In the genomic region with DNA sequence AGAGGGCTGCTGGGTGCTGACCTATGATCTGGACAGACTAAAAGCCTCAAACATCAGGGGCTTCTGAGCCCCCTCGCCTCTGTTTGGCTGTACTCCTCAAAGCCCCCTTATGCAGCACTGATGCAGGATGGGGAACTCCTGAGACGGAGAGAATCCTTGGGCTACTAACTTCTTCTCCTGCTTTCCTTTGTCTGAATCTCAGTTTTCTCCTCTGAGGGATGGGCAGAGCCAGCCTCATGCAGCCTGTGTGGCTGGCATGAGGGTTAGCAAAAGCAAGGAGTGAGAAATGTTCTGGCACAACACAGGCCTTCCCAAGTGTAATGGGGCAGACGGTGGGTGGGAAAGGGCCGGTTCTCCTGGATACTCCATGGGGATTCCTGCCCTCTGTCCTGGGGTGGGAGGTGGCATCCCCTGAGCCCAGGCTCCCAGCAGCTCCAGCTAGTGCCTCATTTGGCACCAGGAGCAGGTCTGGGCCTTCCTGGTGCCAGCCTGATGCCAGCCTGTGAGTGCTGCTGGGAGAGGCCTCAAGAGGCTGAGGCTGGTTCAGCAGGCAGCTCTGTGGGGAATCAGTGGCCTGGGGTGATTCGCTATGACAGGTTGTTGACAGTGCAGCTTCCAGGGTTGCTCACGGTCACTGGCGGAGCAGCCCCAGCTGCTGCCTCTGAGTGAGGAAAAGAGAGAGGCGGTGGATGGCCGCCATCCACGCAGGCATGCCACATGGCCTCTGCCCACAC, we compare ENCODE assay signal across 12 cellular contexts. TPM values are rescaled to one million over a fixed set of nuclear protein-coding genes. Genes with fewer than 3 reads are reported as not detected.
DNase-seq lines count a peak whose midpoint lies in the region; ATAC-seq lines count a peak whose summit lies in the region.
"Had no signal": no experiment of that assay in that cellular context is flagged by ENCODE, and none has a peak within 500 bp of the region (broad histone marks: within the 10 kb centered on the region; RNA-seq: fewer than 3 reads in every experiment).

No MANE protein-coding gene starts in this region.

- ATAC-seq in aorta (ENCODE audit: low FRiP score) (peak; percentile 56), GM21825 (IDR thresholded peaks at IDR 0.05; ENCODE audit: unreplicated experiment) (no peak)
- ATAC-seq in natural killer cell treated with Interleukin-12 subunit alpha and Interleukin-12 subunit beta and Interleukin-15 and Interleukin-18, amount 100 ng/mL, for 72 hours: no peak

- peaks cover 11 to 14% of the 10 kb centered on the region in 2 donors for H3K27me3 Mint-ChIP-seq in natural killer cell treated with Interleukin-12 subunit alpha and Interleukin-12 subunit beta and Interleukin-15 and Interleukin-18, amount 100 ng/mL, for 72 hours

- peak; percentile 44 for DNase-seq in activated CD8-positive, alpha-beta memory T cell treated with anti-CD3 and anti-CD28 coated beads, Interleukin-2, amount 50 U/mL, for 48 hours
- no peak for DNase-seq in activated CD8-positive, alpha-beta memory T cell treated with anti-CD3 and anti-CD28 coated beads for 24 hours
- DNase-seq in astrocyte of the hippocampus (ENCODE audit: low read depth, low spot score) (peak; percentile 45), aorta (peak in 1 of 2 donors; percentile 69), NK-92 (lab: John Stamatoyannopoulos, UW; ENCODE audit: unreplicated experiment) (no peak)
- DNase-seq in natural killer cell treated with Interleukin-12 subunit alpha and Interleukin-12 subunit beta and Interleukin-15 and Interleukin-18, amount 100 ng/mL, for 72 hours (ENCODE audit: low spot score): no peak
- DNase-seq: activated B cell treated with CpG ODN at 0.5 μM for 24 hours; CD4-positive, alpha-beta memory T cell had no signal

- H3K4me1 ChIP-seq in aorta (ENCODE audit: control insufficient read depth in 1 of 2, insufficient read depth in 2 of 2, low read length in 2 of 2): no peaks in the 10 kb centered on the region
- H3K4me1 ChIP-seq: prostate gland had no signal

- intact Hi-C loops in aorta (cut with DNase I): loop anchor here (2.0 to 10.0 kb wide), 8 partner anchors 125 to 432 kb away; a partner anchor contains a TSS

- peaks cover 4% of the 10 kb centered on the region for H3K36me3 Mint-ChIP-seq in natural killer cell treated with Interleukin-12 subunit alpha and Interleukin-12 subunit beta and Interleukin-15 and Interleukin-18, amount 100 ng/mL, for 72 hours

- H3K9me3 ChIP-seq in aorta (ENCODE audit: control insufficient read depth, low read length): no peaks in the 10 kb centered on the region
- H3K9me3 ChIP-seq: prostate gland had no signal

- peaks cover 12 to 16% of the 10 kb centered on the region in 2 donors for H3K4me1 Mint-ChIP-seq in natural killer cell treated with Interleukin-12 subunit alpha and Interleukin-12 subunit beta and Interleukin-15 and Interleukin-18, amount 100 ng/mL, for 72 hours (ENCODE audit: low read depth in 2 of 2)

- H3K27ac ChIP-seq in layer of hippocampus (ENCODE audit: low read depth, low read length) (peak overlapping the region; percentile 12), aorta (ENCODE audit: low read depth in 1 of 2, low read length in 2 of 2) (peak overlapping the region; percentile 12 to 23)
- H3K27ac ChIP-seq: prostate gland had no signal

- no peaks in the 10 kb centered on the region for H3K9me3 Mint-ChIP-seq in natural killer cell treated with Interleukin-12 subunit alpha and Interleukin-12 subunit beta and Interleukin-15 and Interleukin-18, amount 100 ng/mL, for 72 hours
- H3K9me3 Mint-ChIP-seq: activated B cell treated with CpG ODN at 0.5 μM for 24 hours; stimulated activated naive CD8-positive, alpha-beta T cell treated with anti-CD3 and anti-CD28 coated beads, Interleukin-15, Interleukin-2, amounts not matched to agents 100 ng/mL and 50 ng/mL, for 24 hours had no signal

- H3K27me3 ChIP-seq in layer of hippocampus (ENCODE audit: control insufficient read depth, insufficient read depth, low read length) (no peaks in the 10 kb centered on the region), aorta (ENCODE audit: control insufficient read depth in 1 of 2, insufficient read depth in 2 of 2, low read length in 1 of 2) (no peaks in the 10 kb centered on the region)

- H3K4me3 Mint-ChIP-seq in natural killer cell treated with Interleukin-12 subunit alpha and Interleukin-12 subunit beta and Interleukin-15 and Interleukin-18, amount 100 ng/mL, for 72 hours: no peak overlapping the region
- H3K4me3 Mint-ChIP-seq: activated B cell treated with CpG ODN at 0.5 μM for 24 hours; stimulated activated naive CD8-positive, alpha-beta T cell treated with anti-CD3 and anti-CD28 coated beads, Interleukin-15, Interleukin-2, amounts not matched to agents 100 ng/mL and 50 ng/mL, for 24 hours had no signal

- H3K27ac Mint-ChIP-seq in natural killer cell treated with Interleukin-12 subunit alpha and Interleukin-12 subunit beta and Interleukin-15 and Interleukin-18, amount 100 ng/mL, for 72 hours: no peak overlapping the region
- H3K27ac Mint-ChIP-seq: activated B cell treated with CpG ODN at 0.5 μM for 24 hours; stimulated activated naive CD8-positive, alpha-beta T cell treated with anti-CD3 and anti-CD28 coated beads, Interleukin-15, Interleukin-2, amounts not matched to agents 100 ng/mL and 50 ng/mL, for 24 hours had no signal

- no peak overlapping the region for H3K4me3 ChIP-seq in aorta (ENCODE audit: low read length in 2 of 2)
- H3K4me3 ChIP-seq: prostate gland had no signal

- H3K36me3 ChIP-seq in aorta (ENCODE audit: control insufficient read depth in 1 of 2, insufficient read depth in 2 of 2, low read length in 1 of 2): no peaks in the 10 kb centered on the region
- H3K36me3 ChIP-seq: prostate gland had no signal

- WGBS in aorta, 2 donors: 25 to 34% methylated on average over 10 of the region's 10 CpGs

RNA-seq across cellular contexts. Expression of a gene that starts 4.0 kb away (rescaled TPM):
- total RNA-seq in aorta: 10 to 100 TPM; 64.2 to 90.2 TPM
- polyA plus RNA-seq in aorta: 10 to 100 TPM; 37.7 to 53.3 TPM
- total RNA-seq in natural killer cell treated with Interleukin-12 subunit alpha and Interleukin-12 subunit beta and Interleukin-15 and Interleukin-18, amount 100 ng/mL, for 72 hours: 10 to 100 TPM; 64.1 to 91.4 TPM

Comparison
In these comparisons a context has a peak if more than half of its experiments do, and no peak if none do; other contexts are left out.
1. DNase-seq: peak in activated CD8-positive, alpha-beta memory T cell treated with anti-CD3 and anti-CD28 coated beads, Interleukin-2, amount 50 U/mL, for 48 hours (single experiment) and astrocyte of the hippocampus (single experiment); none in activated CD8-positive, alpha-beta memory T cell treated with anti-CD3 and anti-CD28 coated beads for 24 hours (single experiment), natural killer cell treated with Interleukin-12 subunit alpha and Interleukin-12 subunit beta and Interleukin-15 and Interleukin-18, amount 100 ng/mL, for 72 hours (single experiment) and NK-92 (single experiment).